Comparison of ENCODE assay signal across 9 cellular contexts in genomic region chr19:45641274-45642105, GRCh38. TPM values are rescaled to one million over a fixed set of nuclear protein-coding genes. Genes with fewer than 3 reads are reported as not detected.
DNase-seq lines count a peak whose midpoint lies in the region; ATAC-seq and TF ChIP-seq lines count a peak whose summit lies in the region.
"Had no signal": no experiment of that assay in that cellular context is flagged by ENCODE, and none has a peak within 500 bp of the region (broad histone marks: within the 10 kb centered on the region; RNA-seq: fewer than 3 reads in every experiment).

No MANE protein-coding gene starts in this region.

- TF ChIP-seq RAD21 in neural cell (conservative IDR thresholded peaks at IDR 0.05), result no peak

- H3K36me3 Mint-ChIP-seq in CD14-positive monocyte, result peaks cover 2 to 6% of the 10 kb centered on the region in 2 donors

- H2AFZ ChIP-seq in PC-3 (ENCODE audit: low read length) (peak overlapping the region; percentile 75), neural cell (ENCODE audit: low read depth, low read length) (no peak overlapping the region)

- CTCF ChIA-PET in PC-3 (lab: Charles Lee), result interaction anchor here (0.6 to 2.0 kb wide), 8 partner anchors 11 to 136 kb away, joined by 3 to 12 read pairs (median 5); no protein-coding TSS in a partner anchor

- TF ChIP-seq CTCF in CD14-positive monocyte (IDR thresholded peaks at IDR 0.05) (no peak), PC-3 (conservative IDR thresholded peaks at IDR 0.05; ENCODE audit: low read depth, low read length) (no peak), neural cell (IDR thresholded peaks at IDR 0.05; ENCODE audit: poor library complexity, severe bottlenecking) (no peak), thoracic aorta (IDR thresholded peaks at IDR 0.05) (no peak)

- intact Hi-C loops in CD14-positive monocyte (cut with micrococcal nuclease) (loop anchor here (2.0 to 10.0 kb wide), 6 partner anchors 34 to 117 kb away; partner anchors contain the start of genes OPA3 (in 1 of the 2) and QPCTL (in 1 of the 2)), PC-3 (cut with micrococcal nuclease) (loop anchor here (1.0 to 10.0 kb wide), 4 partner anchors 34 to 147 kb away; partner anchors contain the start of genes OPA3, PPM1N and RTN2)

- peak; percentile 95 for DNase-seq in CD14-positive monocyte (ENCODE audit: low spot score)
- DNase-seq in HT1080 (ENCODE audit: low read depth), result peak; percentile 94
- DNase-seq in PC-3, result peak; percentile 95
- peak; percentile 93 for DNase-seq in activated T-cell treated with anti-CD3 and anti-CD28 coated beads, Interleukin-2, amount 50 U/mL, for 48 hours
- DNase-seq in fibroblast of peridontal ligament (ENCODE audit: extremely low read depth), result peak; percentile 21
- DNase-seq in thoracic aorta (ENCODE audit: low spot score), result no peak

- peaks cover 32 to 35% (median 34%) of the 10 kb centered on the region in 3 donors for H3K27me3 Mint-ChIP-seq in CD14-positive monocyte (ENCODE audit: low read depth in 3 of 3)

- peaks cover 30% of the 10 kb centered on the region for H3K4me1 ChIP-seq in PC-3 (ENCODE audit: insufficient read depth, low read length)
- peaks cover 10 to 57% of the 10 kb centered on the region in 2 donors for H3K4me1 ChIP-seq in thoracic aorta (ENCODE audit: control insufficient read depth in 1 of 2, low read depth in 2 of 2)

- peaks cover 46% of the 10 kb centered on the region for H3K4me1 Mint-ChIP-seq in CD14-positive monocyte

- H3K27me3 ChIP-seq in PC-3 (ENCODE audit: low read length) (no peaks in the 10 kb centered on the region), neural cell (ENCODE audit: insufficient read depth, low read depth, low read length) (peaks cover 10% of the 10 kb centered on the region), thoracic aorta (replicated peaks; ENCODE audit: insufficient read depth) (no peaks in the 10 kb centered on the region)

- H3K27ac ChIP-seq in PC-3 (ENCODE audit: low read length), result peak overlapping the region; percentile 92
- no peak overlapping the region for H3K27ac ChIP-seq in neural cell (ENCODE audit: low read length)
- peak overlapping the region; percentile 66 to 70 for H3K27ac ChIP-seq in thoracic aorta

- H3K4me3 ChIP-seq in PC-3 (ENCODE audit: low read length), result peak overlapping the region; percentile 64
- H3K4me3 ChIP-seq in neural cell (ENCODE audit: low read length), result peak overlapping the region; percentile 47
- peak overlapping the region; percentile 64 for H3K4me3 ChIP-seq in thoracic aorta

- TSS peak; percentile 97 for BruUV-seq in PC-3 (replicated peaks; lab: Mats Ljungman, UMichigan)

- no peaks in the 10 kb centered on the region for H3K36me3 ChIP-seq in PC-3 (ENCODE audit: low read depth, low read length)
- H3K36me3 ChIP-seq in neural cell (ENCODE audit: insufficient read depth, low read length), result no peaks in the 10 kb centered on the region
- H3K36me3 ChIP-seq in thoracic aorta, result no peaks in the 10 kb centered on the region

- POLR2A ChIA-PET in PC-3 (lab: Charles Lee; ENCODE audit: unreplicated experiment), result interaction anchor here (0.6 to 1.0 kb wide), 3 partner anchors 10 to 50 kb away, joined by 3 to 6 read pairs (median 5); no protein-coding TSS in a partner anchor

- no peaks in the 10 kb centered on the region for H4K20me1 ChIP-seq in PC-3 (ENCODE audit: low read length)
- H4K20me1 ChIP-seq in neural cell (ENCODE audit: insufficient read depth), result no peaks in the 10 kb centered on the region

- H3K4me2 ChIP-seq in PC-3 (ENCODE audit: low read length), result peak overlapping the region; percentile 94
- no peak overlapping the region for H3K4me2 ChIP-seq in neural cell (ENCODE audit: low read length)

- TF ChIP-seq EP300 in neural cell (conservative IDR thresholded peaks at IDR 0.05; ENCODE audit: poor library complexity, severe bottlenecking), result no peak

- H3K9me2 ChIP-seq in PC-3 (replicated peaks; ENCODE audit: low read length) (no peaks in the 10 kb centered on the region), neural cell (ENCODE audit: insufficient read depth, low read length) (no peaks in the 10 kb centered on the region)

- 0 out of 2 replicates have a peak, but pooled peaks cover 11% of the 10 kb centered on the region for H3K79me2 ChIP-seq in PC-3 (ENCODE audit: low read length)
- H3K79me2 ChIP-seq in neural cell (replicated peaks; ENCODE audit: insufficient read depth, low read length), result no peaks in the 10 kb centered on the region

- peak overlapping the region; percentile 81 to 89 for H3K4me3 Mint-ChIP-seq in CD14-positive monocyte

- H3F3A ChIP-seq in PC-3 (ENCODE audit: low read length, unreplicated experiment), result peaks cover 4% of the 10 kb centered on the region
- H3F3A ChIP-seq in neural cell (ENCODE audit: insufficient read depth, low read length, poor library complexity, severe bottlenecking), result no peaks in the 10 kb centered on the region

- H3K9ac ChIP-seq in PC-3 (ENCODE audit: low read length), result peak overlapping the region; percentile 80
- peak overlapping the region; percentile 3 for H3K9ac ChIP-seq in neural cell (ENCODE audit: low read length)

- H3K9me3 ChIP-seq in PC-3 (ENCODE audit: low read length) (no peaks in the 10 kb centered on the region), neural cell (ENCODE audit: low read length) (no peaks in the 10 kb centered on the region), thoracic aorta (no peaks in the 10 kb centered on the region)

- H3K9me3 Mint-ChIP-seq in CD14-positive monocyte, result peaks cover 0 to 12% (median 2%) of the 10 kb centered on the region in 7 donors

- H3K27ac Mint-ChIP-seq in CD14-positive monocyte, result peak overlapping the region; percentile 87 to 96 (median 95)

- ATAC-seq in GM19395 (IDR thresholded peaks at IDR 0.05; ENCODE audit: unreplicated experiment), result peak; percentile 47
- ATAC-seq in PC-3, result peak; percentile 51
- no peak for ATAC-seq in thoracic aorta (ENCODE audit: insufficient number of reproducible peaks, low FRiP score, low read depth)

TF ChIP-seq in neural cell, 6 proteins besides CTCF, POLR2A, EP300 and RAD21 (continues in another document):
- no peak for TF ChIP-seq EZH2 (IDR thresholded peaks at IDR 0.05; ENCODE audit: borderline replicate concordance, insufficient read depth, low read length, poor library complexity, severe bottlenecking)
- no peak for TF ChIP-seq SMC3 (conservative IDR thresholded peaks at IDR 0.05; ENCODE audit: poor library complexity)
- TF ChIP-seq TAF1 (IDR thresholded peaks at IDR 0.05; ENCODE audit: low read depth), result no peak
- no peak for TF ChIP-seq MXI1 (conservative IDR thresholded peaks at IDR 0.05; ENCODE audit: poor library complexity, severe bottlenecking)
- TF ChIP-seq POLR2AphosphoS5 (IDR thresholded peaks at IDR 0.05), result no peak

RNA-seq across cellular contexts. Expression of gene EML2, which starts 2.3 kb away (rescaled TPM):
- polyA plus RNA-seq in CD14-positive monocyte (10 to 100 TPM; 10.3 to 11.9 TPM), neural cell (18.9 and 19.2 TPM in 2 replicates)
- 18.8 and 28.4 TPM in 2 replicates for total RNA-seq in HT1080 (2014; rRNA removed; shearing (Covaris generic))
- polyA plus RNA-seq in HT1080 (2015; cell fraction: cytosol; rRNA removed), result 30.7 and 32.6 TPM in 2 replicates
- polyA plus RNA-seq in HT1080 (2015; cell fraction: nucleus; rRNA removed), result 102 and 116 TPM in 2 replicates
- total RNA-seq in PC-3 (2014; rRNA removed) (28.9 and 37.8 TPM in 2 replicates), thoracic aorta (10 to 100 TPM; 21.7 to 34.8 TPM)
- 11.7 and 14.1 TPM in 2 replicates for polyA minus RNA-seq in neural cell

RNA-seq across cellular contexts. Expression of gene GIPR, which starts 26.5 kb away (rescaled TPM):
- polyA plus RNA-seq in CD14-positive monocyte (not detected), neural cell (6.4 and 13.1 TPM in 2 replicates)
- total RNA-seq in HT1080 (2014; rRNA removed; shearing (Covaris generic)), result 0.07 and 0.23 TPM in 2 replicates
- not detected in 2 replicates for polyA plus RNA-seq in HT1080 (2015; cell fraction: cytosol; rRNA removed)
- 2.0 and 2.6 TPM in 2 replicates for polyA plus RNA-seq in HT1080 (2015; cell fraction: nucleus; rRNA removed)
- total RNA-seq in PC-3 (2014; rRNA removed) (1.9 and 4.8 TPM in 2 replicates), thoracic aorta (under 1 TPM in 1 of 2 donors, not detected in 1; 0.14 TPM)
- polyA minus RNA-seq in neural cell, result 6.0 and 8.5 TPM in 2 replicates

RNA-seq across cellular contexts. Expression of gene GPR4, which starts 39.5 kb away (rescaled TPM):
- polyA plus RNA-seq in CD14-positive monocyte, result not detected
- 0.03 and 0.10 TPM in 2 replicates for total RNA-seq in HT1080 (2014; rRNA removed; shearing (Covaris generic))
- 0.21 and 0.53 TPM in 2 replicates for polyA plus RNA-seq in HT1080 (2015; cell fraction: cytosol; rRNA removed)
- polyA plus RNA-seq in HT1080 (2015; cell fraction: nucleus; rRNA removed), result 0.18 and 0.88 TPM in 2 replicates
- 3.1 and 3.7 TPM in 2 replicates for total RNA-seq in PC-3 (2014; rRNA removed)
- 0.25 TPM in 1 of 2 replicates, not detected in the other for polyA plus RNA-seq in neural cell
- polyA minus RNA-seq in neural cell, result not detected in 2 replicates
- total RNA-seq in thoracic aorta, result 1 to 10 TPM; 5.1 to 6.6 TPM
- total RNA-seq: T-helper 2 cell treated with Interferon-gamma antibody and Interleukin-4, amounts not matched to agents 100 ng/mL and 5 ng/mL, for 36 hours had no signal

RNA-seq across cellular contexts. Expression of gene SNRPD2, which starts 50.3 kb away (rescaled TPM):
- polyA plus RNA-seq in CD14-positive monocyte (100 to 1,000 TPM; 491 to 516 TPM), neural cell (333 and 372 TPM in 2 replicates)
- 612 and 1,194 TPM in 2 replicates for total RNA-seq in HT1080 (2014; rRNA removed; shearing (Covaris generic))
- 503 and 522 TPM in 2 replicates for polyA plus RNA-seq in HT1080 (2015; cell fraction: cytosol; rRNA removed)
- 165 and 192 TPM in 2 replicates for polyA plus RNA-seq in HT1080 (2015; cell fraction: nucleus; rRNA removed)
- total RNA-seq in PC-3 (2014; rRNA removed) (554 and 631 TPM in 2 replicates), thoracic aorta (10 to 100 TPM; 65.7 to 70.1 TPM)
- polyA minus RNA-seq in neural cell, result 75.5 and 79.5 TPM in 2 replicates

RNA-seq across cellular contexts. Expression of gene QPCTL, which starts 51.0 kb away (rescaled TPM):
- polyA plus RNA-seq in CD14-positive monocyte (under 1 TPM; 0.46 to 0.90 TPM), neural cell (6.8 and 8.4 TPM in 2 replicates)
- total RNA-seq in HT1080 (2014; rRNA removed; shearing (Covaris generic)), result 16.9 and 20.9 TPM in 2 replicates
- 22.8 and 26.6 TPM in 2 replicates for polyA plus RNA-seq in HT1080 (2015; cell fraction: cytosol; rRNA removed)
- polyA plus RNA-seq in HT1080 (2015; cell fraction: nucleus; rRNA removed), result 22.8 and 30.2 TPM in 2 replicates
- total RNA-seq in PC-3 (2014; rRNA removed) (9.8 and 13.4 TPM in 2 replicates), thoracic aorta (1 to 10 TPM; 4.6 to 8.8 TPM)
- polyA minus RNA-seq in neural cell, result 3.5 and 5.4 TPM in 2 replicates
